Comparison of ENCODE assay signal across 8 cellular contexts in the genomic region with DNA sequence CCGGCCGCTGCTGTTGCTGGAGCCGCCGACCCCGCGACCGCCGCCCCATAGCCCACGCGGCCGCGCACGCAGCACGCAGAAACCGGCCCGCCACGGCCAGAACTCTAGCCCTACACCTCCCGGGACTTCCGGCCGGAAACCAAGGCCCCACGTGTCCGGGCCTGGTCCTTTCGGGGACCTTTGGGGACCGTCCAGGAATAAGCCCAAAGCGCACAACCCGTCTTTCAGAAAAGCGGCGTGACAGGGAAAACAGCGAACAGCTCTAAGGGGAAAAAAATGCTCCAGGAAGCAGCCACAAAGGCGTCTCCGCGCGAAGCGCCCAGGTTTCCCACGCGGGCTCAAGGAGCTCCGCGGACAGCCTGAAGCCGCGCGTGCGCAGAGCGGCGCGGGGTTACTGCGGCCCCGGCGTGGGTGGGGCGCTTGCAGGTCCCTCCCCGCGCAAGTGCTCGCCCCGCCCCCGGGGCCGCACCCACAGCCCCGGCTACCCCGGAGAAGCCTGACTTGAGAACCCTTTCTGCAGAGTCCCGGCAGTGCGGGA. TPM values are rescaled to one million over a fixed set of nuclear protein-coding genes. Genes with fewer than 3 reads are reported as not detected.
DNase-seq lines count a peak whose midpoint lies in the region; ATAC-seq, FAIRE-seq and TF ChIP-seq lines count a peak whose summit lies in the region.

Gene NSUN2, minus strand, starts transcription at position 114 of the 538 bp plus-strand sequence. Its CDS starts 65 bp downstream, at position 49.
A gene with protein sequence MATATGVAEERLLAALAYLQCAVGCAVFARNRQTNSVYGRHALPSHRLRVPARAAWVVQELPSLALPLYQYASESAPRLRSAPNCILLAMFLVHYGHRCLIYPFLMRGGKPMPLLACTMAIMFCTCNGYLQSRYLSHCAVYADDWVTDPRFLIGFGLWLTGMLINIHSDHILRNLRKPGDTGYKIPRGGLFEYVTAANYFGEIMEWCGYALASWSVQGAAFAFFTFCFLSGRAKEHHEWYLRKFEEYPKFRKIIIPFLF (plus strand): TSS at position 510 of the 538 bp plus-strand sequence. CDS start 137 bp downstream, outside the sequence.

- intact Hi-C loops in Right ventricle myocardium superior (cut with DNase I): loop anchor here (2.0 to 5.0 kb wide), 2 partner anchors 80 to 114 kb away; partner anchors contain the start of gene TENT4A

- H3K4me1 ChIP-seq in parathyroid adenoma (peaks cover 2% of the 10 kb centered on the region), tibial nerve (peaks cover 0 to 30% (median 16%) of the 10 kb centered on the region in 4 donors)

- ATAC-seq in HG02798 (IDR thresholded peaks at IDR 0.05; ENCODE audit: poor library complexity, unreplicated experiment) (peak; percentile 92), Right ventricle myocardium superior (ENCODE audit: poor library complexity) (peak; percentile 99)

- TF ChIP-seq POLR2A in GM12891 (IDR thresholded peaks at IDR 0.05; ENCODE audit: low read depth, low read length): peak; percentile 81
- peak in 1 of 2 donors; percentile 34 for TF ChIP-seq POLR2A in tibial nerve (IDR thresholded peaks at IDR 0.05)

- FAIRE-seq in GM12891 (lab: Jason Lieb, UNC): peak; percentile 54

- H3K36me3 ChIP-seq in parathyroid adenoma (ENCODE audit: control insufficient read depth, insufficient read depth, low read length) (no peaks in the 10 kb centered on the region), tibial nerve (peaks cover 0 to 35% (median 0%) of the 10 kb centered on the region in 3 donors)

- H3K9me3 ChIP-seq in parathyroid adenoma (ENCODE audit: control insufficient read depth, low read length): no peaks in the 10 kb centered on the region
- H3K9me3 ChIP-seq in tibial nerve: no peaks in the 10 kb centered on the region

- peak within 1 kb of the TSS; percentile 96 for H2AFZ ChIP-seq in parathyroid adenoma

- H3K4me3 ChIP-seq in parathyroid adenoma (ENCODE audit: low read depth, low read length): peak within 1 kb of the TSS; percentile 74
- peak within 1 kb of the TSS; percentile 70 to 99 (median 72) for H3K4me3 ChIP-seq in tibial nerve

- TF ChIP-seq CTCF in parathyroid adenoma (IDR thresholded peaks at IDR 0.05) (no peak), tibial nerve (IDR thresholded peaks at IDR 0.05) (no peak)

- 0% methylated on average over 4 to 57 of the region's 59 CpGs for WGBS in tibial nerve, 2 donors

- peaks cover 34% of the 10 kb centered on the region for H3K79me2 ChIP-seq in parathyroid adenoma

- peak within 1 kb of the TSS; percentile 65 for H3K4me2 ChIP-seq in parathyroid adenoma (ENCODE audit: low read length)

- H3K27me3 ChIP-seq in parathyroid adenoma (ENCODE audit: control insufficient read depth, insufficient read depth, low read length) (no peaks in the 10 kb centered on the region), tibial nerve (no peaks in the 10 kb centered on the region)

- peak within 1 kb of the TSS; percentile 81 for H3K9ac ChIP-seq in parathyroid adenoma

- H3K27ac ChIP-seq in parathyroid adenoma: peak within 1 kb of the TSS; percentile 99
- peak within 1 kb of the TSS; percentile 75 to 96 (median 94) for H3K27ac ChIP-seq in tibial nerve

- DNase-seq in GM12891 (ENCODE audit: insufficient read length, low spot score) (peak; percentile 96), NCI-H1417 treated with DMSO at 0.1 percent for 48 hours (lab: John Stamatoyannopoulos, UW) (peak; percentile 85), SW 1271 (lab: John Stamatoyannopoulos, UW) (peak; percentile 66 to 93), Right ventricle myocardium superior (peak; percentile 94), tibial nerve (ENCODE audit: low spot score in 2 of 2) (peak; percentile 77 to 79)
- DNase-seq in activated naive CD8-positive, alpha-beta T cell treated with anti-CD3 and anti-CD28 coated beads, Interleukin-2, amount 50 U/mL, for 16 hours (ENCODE audit: low read depth, low spot score): peak; percentile 76

- peak; percentile 77 to 80 for TF ChIP-seq EP300 in tibial nerve (IDR thresholded peaks at IDR 0.05)

TF ChIP-seq in GM12891, 5 proteins besides CTCF, POLR2A, EP300 and RAD21:
- TF ChIP-seq PAX5 (IDR thresholded peaks at IDR 0.05; ENCODE audit: insufficient read depth, low read length, severe bottlenecking): no peak
- TF ChIP-seq TAF1 (IDR thresholded peaks at IDR 0.05; ENCODE audit: low read depth, low read length): peak; percentile 45; the same call in 1 of the 2 replicates
- peak; percentile 80 for TF ChIP-seq POLR2AphosphoS5 (IDR thresholded peaks at IDR 0.05; ENCODE audit: low read depth, low read length)
- no peak for TF ChIP-seq SPI1 (IDR thresholded peaks at IDR 0.05; ENCODE audit: low read depth, low read length)
- TF ChIP-seq POU2F2 (IDR thresholded peaks at IDR 0.05; ENCODE audit: low read depth, low read length): no peak; the same call in 1 of the 2 replicates
TF ChIP-seq in GM12891: peak in this region for 2.

RNA-seq across cellular contexts. Expression of gene NSUN2, which starts in this region (rescaled TPM):
- polyA plus RNA-seq in GM12891 (2012; ENCODE audit: low read depth, missing spikeins): 53.8 TPM
- total RNA-seq in Right ventricle myocardium superior: 30.1 TPM
- 10 to 100 TPM; 43.5 to 73.5 (median 58.5) TPM for total RNA-seq in tibial nerve

RNA-seq across cellular contexts. Expression of the second gene that starts in this region (rescaled TPM):
- 8.2 TPM for polyA plus RNA-seq in GM12891 (2012; ENCODE audit: low read depth, missing spikeins)
- total RNA-seq in Right ventricle myocardium superior (2.1 TPM), tibial nerve (10 to 100 TPM in 1 of 4 donors, 1 to 10 TPM in 3; 3.5 to 11.5 (median 6.9) TPM)

Comparison
In these comparisons a context has a peak if more than half of its experiments do, and no peak if none do; other contexts are left out.
1. Peak in every context shown above with its lines: DNase-seq, ATAC-seq, H3K4me3 ChIP-seq and H3K27ac ChIP-seq.